ENCODE assay signal across 27 cellular contexts in the genomic region with DNA sequence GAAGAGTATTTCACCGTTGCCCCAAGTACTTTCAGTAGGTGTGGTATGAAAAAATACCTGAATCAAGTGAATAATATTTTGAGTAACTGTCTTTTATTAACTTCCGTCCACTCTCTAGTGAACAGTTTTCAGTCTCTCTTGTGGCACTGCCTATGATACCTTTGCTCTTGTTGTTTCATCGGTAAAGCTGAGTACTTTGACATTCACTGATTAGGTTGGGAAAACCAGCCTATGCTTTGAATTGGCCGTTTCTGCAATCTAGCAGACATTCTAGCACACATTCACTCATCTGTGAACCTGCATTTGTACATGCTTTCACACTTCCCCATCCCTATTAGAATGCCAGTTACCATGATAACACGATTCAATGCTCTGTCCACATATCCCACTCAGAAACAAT.
"Had no signal": no experiment of that assay in that cellular context is flagged by ENCODE, and none has a peak within 500 bp of the region (broad histone marks: within the 10 kb centered on the region; RNA-seq: fewer than 3 reads in every experiment).

No MANE protein-coding gene starts in this region.

- H3K27me3 Mint-ChIP-seq: progenitor cell of endocrine pancreas; stimulated activated memory B cell treated with anti-CD40 and anti-IgM and Interleukin-4, amounts not matched to agents 10 μg/mL and 1 μg/mL and 100 μg/mL, for 72 hours; stimulated activated naive CD8-positive, alpha-beta T cell treated with anti-CD3 and anti-CD28 coated beads, Interleukin-15, amount 100 ng/mL, for 72 hours; type B pancreatic cell had no signal

- DNase-seq: natural killer cell; occipital lobe; ovary; posterior cingulate gyrus; psoas muscle; right cardiac atrium; spleen; stimulated activated CD4-positive, alpha-beta T cell treated with anti-CD3 and anti-CD28 coated beads, Interleukin-12 subunit alpha, Interleukin-12 subunit beta, amount 100 ng/mL, for 4 hours; stimulated activated CD4-positive, alpha-beta T cell treated with anti-CD3 and anti-CD28 coated beads, Interleukin-1b, Interleukin-23, amount 100 ng/mL, for 48 hours; stimulated activated CD4-positive, alpha-beta T cell treated with anti-CD3 and anti-CD28 coated beads, Interleukin-4, amount 100 ng/mL, for 1 hour; stimulated activated CD4-positive, alpha-beta T cell treated with anti-CD3 and anti-CD28 coated beads, Interleukin-4, amount 100 ng/mL, for 4 hours; stimulated activated CD8-positive, alpha-beta memory T cell treated with anti-CD3 and anti-CD28 coated beads, Interleukin-4, amount 100 ng/mL, for 48 hours; stimulated activated naive CD4-positive, alpha-beta T cell; stimulated activated naive CD8-positive, alpha-beta T cell treated with anti-CD3 and anti-CD28 coated beads, Interleukin-15, amount 100 ng/mL, for 72 hours; stimulated activated naive CD8-positive, alpha-beta T cell treated with anti-CD3 and anti-CD28 coated beads, Interleukin-15, Interleukin-2, amounts not matched to agents 100 U/mL and 50 U/mL, for 24 hours; substantia nigra; testis; tibial artery; transverse colon; upper lobe of right lung; uterus had no signal

- ATAC-seq: natural killer cell; psoas muscle; right cardiac atrium; sciatic nerve; stimulated activated memory B cell treated with anti-CD40 and anti-IgM and Interleukin-4, amounts not matched to agents 10 μg/mL and 1 μg/mL and 100 μg/mL, for 72 hours; stimulated activated naive CD8-positive, alpha-beta T cell treated with anti-CD3 and anti-CD28 coated beads, Interleukin-15, amount 100 ng/mL, for 72 hours; stimulated activated naive CD8-positive, alpha-beta T cell treated with anti-CD3 and anti-CD28 coated beads, Interleukin-15, Interleukin-2, amounts not matched to agents 100 U/mL and 50 U/mL, for 24 hours; upper lobe of right lung had no signal

- H3K9me3 Mint-ChIP-seq: natural killer cell; stimulated activated memory B cell treated with anti-CD40 and anti-IgM and Interleukin-4, amounts not matched to agents 10 μg/mL and 1 μg/mL and 100 μg/mL, for 72 hours; stimulated activated naive CD8-positive, alpha-beta T cell treated with anti-CD3 and anti-CD28 coated beads, Interleukin-15, amount 100 ng/mL, for 72 hours had no signal

- H3K4me1 Mint-ChIP-seq: natural killer cell; stimulated activated memory B cell treated with anti-CD40 and anti-IgM and Interleukin-4, amounts not matched to agents 10 μg/mL and 1 μg/mL and 100 μg/mL, for 72 hours; stimulated activated naive CD8-positive, alpha-beta T cell treated with anti-CD3 and anti-CD28 coated beads, Interleukin-15, amount 100 ng/mL, for 72 hours had no signal

- H3K4me3 Mint-ChIP-seq: natural killer cell; nephron; neural progenitor cell; stimulated activated memory B cell treated with anti-CD40 and anti-IgM and Interleukin-4, amounts not matched to agents 10 μg/mL and 1 μg/mL and 100 μg/mL, for 72 hours; stimulated activated naive CD8-positive, alpha-beta T cell treated with anti-CD3 and anti-CD28 coated beads, Interleukin-15, amount 100 ng/mL, for 72 hours; type B pancreatic cell had no signal

- H3K27ac Mint-ChIP-seq: natural killer cell; neural progenitor cell; progenitor cell of endocrine pancreas; stimulated activated memory B cell treated with anti-CD40 and anti-IgM and Interleukin-4, amounts not matched to agents 10 μg/mL and 1 μg/mL and 100 μg/mL, for 72 hours; stimulated activated naive CD8-positive, alpha-beta T cell treated with anti-CD3 and anti-CD28 coated beads, Interleukin-15, amount 100 ng/mL, for 72 hours; type B pancreatic cell had no signal
